In the genomic region with DNA sequence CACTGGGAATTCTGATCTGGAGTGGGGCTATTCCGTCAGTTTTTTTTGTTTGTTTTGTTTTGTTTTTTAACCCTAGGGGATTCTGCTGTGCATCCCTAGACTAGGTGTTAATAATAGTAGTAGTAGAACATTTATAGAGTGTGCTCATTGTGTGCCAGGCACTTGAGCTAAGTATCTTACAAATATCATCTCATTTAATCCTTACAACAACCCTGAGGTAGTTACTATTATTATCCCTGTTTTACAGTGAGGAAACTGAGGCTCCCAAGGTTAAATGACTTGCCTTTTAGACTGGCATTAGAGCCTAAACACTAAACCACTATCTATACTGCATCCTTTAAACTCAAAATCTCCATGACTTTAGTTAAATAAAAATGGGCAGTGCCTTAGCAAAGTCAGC, we compare ENCODE assay signal across 31 cellular contexts. TPM values are rescaled to one million over a fixed set of nuclear protein-coding genes. Genes with fewer than 3 reads are reported as not detected.
DNase-seq lines count a peak whose midpoint lies in the region; ATAC-seq, FAIRE-seq and TF ChIP-seq lines count a peak whose summit lies in the region.
"Had no signal": no experiment of that assay in that cellular context is flagged by ENCODE, and none has a peak within 500 bp of the region (broad histone marks: within the 10 kb centered on the region; RNA-seq: fewer than 3 reads in every experiment).

No MANE protein-coding gene starts in this region.

- TF ChIP-seq EP300 in HepG2 (IDR thresholded peaks at IDR 0.05; ENCODE audit: low read depth in 2 of 2, low read length in 2 of 2) (no peak), HepG2 (CRISPR knock-in tag; IDR thresholded peaks at IDR 0.05; ENCODE audit: borderline replicate concordance) (no peak)

- DNase-seq in HepG2 (ENCODE audit: low spot score) (no peak), right lobe of liver (no peak), NCI-H1417 treated with DMSO at 0.1 percent for 48 hours (lab: John Stamatoyannopoulos, UW) (no peak)
- DNase-seq: 8988T; ACHN; AML-193; BE2C; C1 segment of cervical spinal cord; Caco-2; Calu3; CD4-positive, alpha-beta memory T cell; CD4-positive, alpha-beta T cell; CD4-positive, CD25-positive, alpha-beta regulatory T cell; CD8-positive, alpha-beta memory T cell; CD8-positive, alpha-beta T cell; COR-L47; DMS 273 treated with DMSO at 0.1 percent for 48 hours; DMS153; DMS53; DMS79; DMS79 treated with DMSO at 0.1 percent for 48 hours; DND-41; EL had no signal

- no peaks in the 10 kb centered on the region for H3K27me3 ChIP-seq in HepG2 (ENCODE audit: control insufficient read depth in 1 of 2, insufficient read depth in 2 of 2, low read length in 2 of 2)
- H3K27me3 ChIP-seq in right lobe of liver, result no peaks in the 10 kb centered on the region
- H3K27me3 ChIP-seq: BE2C; BLaER1; BLaER1 treated with 17β-estradiol and CSF1 and Interleukin-3, amounts not matched to agents 10 nM and 100 nM had no signal

- POLR2A ChIA-PET in HepG2 (lab: Yijun Ruan, JAX) (interaction anchor here (0.7 kb wide), 1 partner anchor 22 kb away, joined by 3 read pairs; no protein-coding TSS in a partner anchor), HEK293 (lab: Yijun Ruan, JAX) (no interaction called here)

- ATAC-seq in HepG2 (no peak), right lobe of liver (no peak)
- ATAC-seq: A549; CD8-positive, alpha-beta T cell had no signal

- CTCF ChIA-PET in HepG2 (lab: Yijun Ruan, JAX; ENCODE audit: low intra/inter-chr PET ratio, low total read pairs) (no interaction called here), HEK293 (lab: Yijun Ruan, JAX) (no interaction called here)

- peaks cover 64% of the 10 kb centered on the region for H3K4me1 ChIP-seq in HepG2 (ENCODE audit: insufficient read depth, low read length)
- H3K4me1 ChIP-seq in right lobe of liver, result peaks cover 0 to 31% (median 11%) of the 10 kb centered on the region in 4 donors
- H3K4me1 ChIP-seq in HEK293 (ENCODE audit: control insufficient read depth, insufficient read depth, low read length), result no peaks in the 10 kb centered on the region
- H3K4me1 ChIP-seq: A549, Caco-2 had no signal

- peaks cover 9 to 27% of the 10 kb centered on the region in 2 experiments for H3K36me3 ChIP-seq in HepG2 (replicated peaks in 1 of 2; ENCODE audit: control insufficient read depth in 1 of 2, insufficient read depth in 2 of 2, low read length in 2 of 2)
- H3K36me3 ChIP-seq in right lobe of liver, result peaks cover 0 to 10% (median under 1%) of the 10 kb centered on the region in 4 donors
- peaks cover 0 to 37% of the 10 kb centered on the region in 2 experiments; a peak in 1 of 3 replicates for H3K36me3 ChIP-seq in HEK293 (ENCODE audit: control insufficient read depth in 2 of 2, insufficient read depth in 1 of 2, low read length in 2 of 2)

- H3K9ac ChIP-seq in HepG2 (ENCODE audit: insufficient read depth, low read depth, low read length), result peak overlapping the region; percentile 10; the same call in 1 of the 2 replicates
- H3K9ac ChIP-seq: BLaER1; BLaER1 treated with 17β-estradiol and CSF1 and Interleukin-3, amounts not matched to agents 10 nM and 100 nM had no signal

- TF ChIP-seq RAD21 in HepG2 (CRISPR knock-in tag; IDR thresholded peaks at IDR 0.05), result no peak

- in situ Hi-C loops in HepG2 (cut with HindIII; ENCODE audit: extremely low pct_ligation_motif_present, low pct_unique_long_range_greater_than_20kb), result no loop called here

- peak overlapping the region; percentile 64 for H3K4me2 ChIP-seq in HepG2 (ENCODE audit: low read depth, low read length)
- H3K4me2 ChIP-seq: A549; BLaER1; BLaER1 treated with 17β-estradiol and CSF1 and Interleukin-3, amounts not matched to agents 10 nM and 100 nM had no signal

- no peaks in the 10 kb centered on the region for H4K20me1 ChIP-seq in HepG2 (ENCODE audit: insufficient read depth, low read length)
- H4K20me1 ChIP-seq: BLaER1; BLaER1 treated with 17β-estradiol and CSF1 and Interleukin-3, amounts not matched to agents 10 nM and 100 nM had no signal

- H3K4me3 ChIP-seq in HepG2 (replicated peaks in 1 of 3; ENCODE audit: insufficient read depth in 1 of 3, low read depth in 2 of 3, low read length in 3 of 3), result no peak overlapping the region
- H3K4me3 ChIP-seq in right lobe of liver, result no peak overlapping the region
- H3K4me3 ChIP-seq in HEK293 (ENCODE audit: low read depth, low read length), result no peak overlapping the region
- H3K4me3 ChIP-seq: A549; BLaER1; BLaER1 treated with 17β-estradiol and CSF1 and Interleukin-3, amounts not matched to agents 10 nM and 100 nM had no signal

- WGBS in HepG2 (ENCODE audit: low lambda C conversion rate), result 96% methylated on average over 1 of the region's 1 CpG
- 80% methylated on average over 1 of the region's 1 CpG for WGBS in right lobe of liver (ENCODE audit: insufficient coverage, low coverage, low lambda C conversion rate, missing lambda C conversion rate)

- H3K9me3 ChIP-seq in HepG2 (ENCODE audit: low read length), result no peaks in the 10 kb centered on the region
- no peaks in the 10 kb centered on the region for H3K9me3 ChIP-seq in right lobe of liver
- no peaks in the 10 kb centered on the region for H3K9me3 ChIP-seq in HEK293 (ENCODE audit: control insufficient read depth, insufficient read depth, low read depth, low read length)
- H3K9me3 ChIP-seq: A549; BE2C; BLaER1; BLaER1 treated with 17β-estradiol and CSF1 and Interleukin-3, amounts not matched to agents 10 nM and 100 nM; Caco-2 had no signal

- TF ChIP-seq CTCF in HepG2 (CRISPR knock-in tag; IDR thresholded peaks at IDR 0.05) (no peak), right lobe of liver (IDR thresholded peaks at IDR 0.05) (no peak), HEK293 (tag by site-specific recombination; IDR thresholded peaks at IDR 0.05) (no peak)

- no peak overlapping the region for H2AFZ ChIP-seq in HepG2 (ENCODE audit: low read length)

- no peaks in the 10 kb centered on the region for H3K79me2 ChIP-seq in HepG2 (ENCODE audit: insufficient read depth, low read length)

- intact Hi-C loops in HepG2 (cut with micrococcal nuclease; ENCODE audit: unreplicated experiment) (no loop called here), right lobe of liver (cut with DNase I) (no loop called here)

- peak overlapping the region; percentile 66 for H3K27ac ChIP-seq in HepG2 (ENCODE audit: extremely low read length, insufficient read depth, low read length)
- peak overlapping the region in 1 of 3 donors; percentile 35 for H3K27ac ChIP-seq in right lobe of liver
- no peak overlapping the region for H3K27ac ChIP-seq in HEK293 (ENCODE audit: extremely low read depth, low read depth, low read length)
- H3K27ac ChIP-seq: 22Rv1; A549; BLaER1; BLaER1 treated with 17β-estradiol and CSF1 and Interleukin-3, amounts not matched to agents 10 nM and 100 nM; C4-2B had no signal

- no peak for FAIRE-seq in HepG2 (lab: Jason Lieb, UNC)
- FAIRE-seq: A204.1, A549, D721Med had no signal

- no peak for TF ChIP-seq POLR2A in HepG2 (IDR thresholded peaks at IDR 0.05; ENCODE audit: insufficient read depth in 1 of 2, low read depth in 2 of 2, low read length in 2 of 2)
- TF ChIP-seq POLR2A in right lobe of liver (IDR thresholded peaks at IDR 0.05), result no peak

- no TSS peak for BruUV-seq in HepG2 (replicated peaks; lab: Mats Ljungman, UMichigan)

TF ChIP-seq in HepG2, 621 proteins besides CTCF, POLR2A, EP300 and RAD21 (continues in another document):
- peak; percentile 76; the same call in 1 of the 2 replicates for TF ChIP-seq REPIN1 (CRISPR knock-in tag; IDR thresholded peaks at IDR 0.05; ENCODE audit: borderline replicate concordance, low read depth)
- TF ChIP-seq ZC3H13 (CRISPR knock-in tag; IDR thresholded peaks at IDR 0.05), result no peak
- no peak for TF ChIP-seq KMT2B (CRISPR knock-in tag; IDR thresholded peaks at IDR 0.05)

TF ChIP-seq in HEK293, 187 proteins besides CTCF, POLR2A, EP300 and RAD21 (continues in another document):
- no peak for TF ChIP-seq ZNF404 (tag by site-specific recombination; IDR thresholded peaks at IDR 0.05)
- no peak for TF ChIP-seq ZNF433 (tag by site-specific recombination; IDR thresholded peaks at IDR 0.05; ENCODE audit: low read depth)
- peak; percentile 72 for TF ChIP-seq ZNF664 (tag by site-specific recombination; IDR thresholded peaks at IDR 0.05)

RNA-seq across cellular contexts. Expression of a gene that starts 22.1 kb away (rescaled TPM):
- total RNA-seq in HepG2 (2016; rRNA removed; fragmentation: Illumina TruSeq; extraction: Trizol) (21.2 and 28.4 TPM in 2 replicates), right lobe of liver (10 to 100 TPM in 4 of 6 experiments, 1 to 10 TPM in 2; 4.7 to 52.8 (median 13.1) TPM)
- total RNA-seq in HepG2 (2016; cell fraction: cytosol; rRNA removed; fragmentation: Illumina TruSeq; extraction: Trizol; ENCODE audit: low read depth), result 7.9 and 11.8 TPM in 2 replicates
- 19.8 and 28.6 TPM in 2 replicates for total RNA-seq in HepG2 (2016; cell fraction: insoluble cytoplasmic fraction; rRNA removed; fragmentation: Illumina TruSeq; extraction: Trizol)
- 19.8 and 22.1 TPM in 2 replicates for total RNA-seq in HepG2 (2016; cell fraction: membrane; rRNA removed; fragmentation: Illumina TruSeq; extraction: Trizol)
- total RNA-seq in HepG2 (2016; cell fraction: nucleus; rRNA removed; fragmentation: Illumina TruSeq; extraction: Trizol), result 31.0 and 31.1 TPM in 2 replicates
- polyA plus RNA-seq in HepG2 (2011; rRNA removed), result 14.7 and 19.0 TPM in 2 replicates
- 13.8 and 15.5 TPM in 2 replicates for polyA plus RNA-seq in HepG2 (2011; cell fraction: cytosol; rRNA removed)
- polyA plus RNA-seq in HepG2 (2011; cell fraction: nucleus; rRNA removed), result 14.5 and 18.5 TPM in 2 replicates
- polyA plus RNA-seq in HepG2 (2012), result 19.9 and 27.3 TPM in 2 replicates
- 9.2 and 13.1 TPM in 2 replicates for polyA plus RNA-seq in HepG2 (2016; cell fraction: cytosol; fragmentation: Illumina TruSeq; extraction: Trizol; ENCODE audit: low read depth)
- polyA plus RNA-seq in HepG2 (2016; cell fraction: insoluble cytoplasmic fraction; fragmentation: Illumina TruSeq; extraction: Trizol; ENCODE audit: low read depth), result 22.9 and 23.5 TPM in 2 replicates
- polyA plus RNA-seq in HepG2 (2016; cell fraction: membrane; fragmentation: Illumina TruSeq; extraction: Trizol; ENCODE audit: low read depth), result 16.3 and 19.2 TPM in 2 replicates
- polyA plus RNA-seq in HepG2 (2016; cell fraction: nucleus; fragmentation: Illumina TruSeq; extraction: Trizol; ENCODE audit: insufficient read depth, low read depth), result 57.8 and 63.2 TPM in 2 replicates
- 37.3 and 96.0 TPM in 2 replicates for polyA minus RNA-seq in HepG2 (2011; rRNA and poly(A)+ RNA removed; ENCODE audit: low replicate concordance)
- polyA minus RNA-seq in HepG2 (2011; cell fraction: cytosol; rRNA and poly(A)+ RNA removed), result 9.6 and 11.3 TPM in 2 replicates
- polyA minus RNA-seq in HepG2 (2011; cell fraction: nucleus; rRNA and poly(A)+ RNA removed), result 7.3 and 11.7 TPM in 2 replicates
